ENCODE assay signal across 21 cellular contexts in the genomic region with DNA sequence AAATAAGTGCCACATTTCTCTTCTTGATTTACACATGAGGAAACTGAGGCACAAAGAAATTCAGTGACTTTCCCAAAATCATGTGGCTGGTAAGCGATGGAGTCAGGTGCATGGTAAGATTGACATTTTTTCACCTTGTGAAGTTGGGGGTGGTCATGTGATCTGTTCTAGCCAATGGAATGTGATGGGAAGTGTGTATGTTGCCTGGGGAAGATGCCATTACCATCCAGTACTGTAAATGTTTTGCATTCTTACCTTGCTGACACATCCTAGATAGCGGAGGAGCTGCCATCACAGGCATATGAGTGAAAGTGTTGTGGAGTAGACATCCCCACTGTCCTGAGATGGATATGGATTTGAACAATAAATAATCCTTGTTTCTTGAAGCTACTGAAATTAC.
DNase-seq lines count a peak whose midpoint lies in the region; ATAC-seq lines count a peak whose summit lies in the region.
"Had no signal": no experiment of that assay in that cellular context is flagged by ENCODE, and none has a peak within 500 bp of the region (broad histone marks: within the 10 kb centered on the region; RNA-seq: fewer than 3 reads in every experiment).

No MANE protein-coding gene starts in this region.

- ATAC-seq in GM21526 (IDR thresholded peaks at IDR 0.05; ENCODE audit: low FRiP score, unreplicated experiment) (no peak), HG02763 (IDR thresholded peaks at IDR 0.05; ENCODE audit: unreplicated experiment) (no peak)
- ATAC-seq: naive thymus-derived CD8-positive, alpha-beta T cell had no signal

- peak; percentile 53 for DNase-seq in ELR (ENCODE audit: low read depth)
- DNase-seq in SW480 (ENCODE audit: low spot score) = peak; percentile 84
- peak; percentile 49 for DNase-seq in glomerular visceral epithelial cell (ENCODE audit: extremely low spot score)
- DNase-seq in renal cortical epithelial cell (ENCODE audit: low read depth) = peak; percentile 68
- no peak for DNase-seq in COR-L47 (lab: John Stamatoyannopoulos, UW)
- DNase-seq in activated naive CD4-positive, alpha-beta T cell (lab: John Stamatoyannopoulos, UW) = no peak
- DNase-seq: activated CD4-positive, alpha-beta T cell treated with anti-CD3 and anti-CD28 coated beads, Interleukin-2, amount 10 ng/mL, durations not matched to agents 24 days and 14 days; activated CD8-positive, alpha-beta memory T cell treated with anti-CD3 and anti-CD28 coated beads, Interleukin-2, amount 50 U/mL, for 4 hours; activated gamma-delta T cell; amniotic stem cell; endodermal cell; H7; mesenchymal stem cell; naive thymus-derived CD8-positive, alpha-beta T cell; NCI-H2081; NCI-H446 treated with DMSO at 0.1 percent for 48 hours; RPMI8226; stimulated activated CD4-positive, alpha-beta T cell treated with anti-CD3 and anti-CD28 coated beads, Interleukin-1b, Interleukin-23, amount 100 ng/mL, for 48 hours; stimulated activated naive CD4-positive, alpha-beta T cell had no signal

Comparison
In these comparisons a context has a peak if more than half of its experiments do, and no peak if none do; other contexts are left out.
1. DNase-seq: peak in ELR (single experiment), SW480 (single experiment), glomerular visceral epithelial cell (single experiment) and renal cortical epithelial cell (single experiment); none in COR-L47 (single experiment) and activated naive CD4-positive, alpha-beta T cell (0 of 4).